ENCODE assay signal across 19 cellular contexts in genomic region chr4:5722328-5722727, GRCh38. TPM values are rescaled to one million over a fixed set of nuclear protein-coding genes. Genes with fewer than 3 reads are reported as not detected.
DNase-seq lines count a peak whose midpoint lies in the region; ATAC-seq, FAIRE-seq and TF ChIP-seq lines count a peak whose summit lies in the region.
"Had no signal": no experiment of that assay in that cellular context is flagged by ENCODE, and none has a peak within 500 bp of the region (broad histone marks: within the 10 kb centered on the region; RNA-seq: fewer than 3 reads in every experiment).

No MANE protein-coding gene starts in this region.

- H4K20me1 ChIP-seq in IMR-90 (ENCODE audit: insufficient read depth, low read length), result peaks cover 57% of the 10 kb centered on the region
- H4K20me1 ChIP-seq in HepG2 (ENCODE audit: insufficient read depth, low read length), result no peaks in the 10 kb centered on the region
- H4K20me1 ChIP-seq in OCI-LY7 (ENCODE audit: insufficient read depth, low read length), result no peaks in the 10 kb centered on the region

- no peak overlapping the region; the same call in 1 of the 2 replicates for H3K14ac ChIP-seq in IMR-90 (replicated peaks; ENCODE audit: low read depth, low read length)

- 0% methylated on average over 1 of the region's 4 CpGs; no CpG with 5 or more reads in 1 of the 2 experiments for WGBS in IMR-90 (ENCODE audit: extremely low coverage in 2 of 2, insufficient read length in 1 of 2), 2 experiments
- 0% methylated on average over 4 of the region's 4 CpGs for WGBS in HepG2 (ENCODE audit: low lambda C conversion rate)

- peak overlapping the region; percentile 18 to 69; a peak in 1 of 4 replicates for H4K8ac ChIP-seq in IMR-90 (ENCODE audit: low read depth in 2 of 2, low read length in 2 of 2)

- no peak overlapping the region for H3K4ac ChIP-seq in IMR-90 (ENCODE audit: low read depth, low read length)

- no peak overlapping the region for H2BK120ac ChIP-seq in IMR-90 (ENCODE audit: low read depth, low read length)

- H3K4me3 ChIP-seq in IMR-90 (ENCODE audit: insufficient read depth, low read depth, low read length) (no peak overlapping the region), HepG2 (replicated peaks in 1 of 3; ENCODE audit: insufficient read depth in 1 of 3, low read depth in 2 of 3, low read length in 3 of 3) (peak overlapping the region in 1 of 3 experiments; percentile 26; a peak in 1 of 6 replicates), OCI-LY7 (ENCODE audit: low read depth, low read length, poor library complexity, severe bottlenecking) (no peak overlapping the region)
- H3K4me3 ChIP-seq: GM23338, neural progenitor cell, transverse colon had no signal

- peak overlapping the region; percentile 54 for H3K27ac ChIP-seq in 22Rv1
- H3K27ac ChIP-seq in IMR-90 (ENCODE audit: insufficient read depth, low read length), result no peak overlapping the region
- H3K27ac ChIP-seq in HepG2 (ENCODE audit: extremely low read length, insufficient read depth, low read length), result peak overlapping the region; percentile 67
- no peak overlapping the region for H3K27ac ChIP-seq in OCI-LY7 (ENCODE audit: low read depth, low read length, poor library complexity, severe bottlenecking)
- H3K27ac ChIP-seq: neural progenitor cell, transverse colon had no signal

- no peak overlapping the region for H2AK5ac ChIP-seq in IMR-90 (ENCODE audit: low read depth, low read length)

- intact Hi-C loops in IMR-90 (cut with micrococcal nuclease), result no loop called here
- intact Hi-C loops in HepG2 (cut with micrococcal nuclease; ENCODE audit: unreplicated experiment), result no loop called here
- intact Hi-C loops in OCI-LY7 (cut with micrococcal nuclease; ENCODE audit: unreplicated experiment), result no loop called here

- peaks cover 5% of the 10 kb centered on the region for H3K9me3 Mint-ChIP-seq in activated naive CD4-positive, alpha-beta T cell treated with anti-CD3 and anti-CD28 coated beads, Interleukin-2, amount 10 ng/mL, durations not matched to agents 7 days and 5 days
- H3K9me3 Mint-ChIP-seq: GM23338 had no signal

- H3K4me2 ChIP-seq in IMR-90 (ENCODE audit: low read depth, low read length), result peak overlapping the region; percentile 28
- peak overlapping the region; percentile 73 for H3K4me2 ChIP-seq in HepG2 (ENCODE audit: low read depth, low read length)
- H3K4me2 ChIP-seq in OCI-LY7 (ENCODE audit: low read length), result no peak overlapping the region
- H3K4me2 ChIP-seq: GM23338, neural progenitor cell had no signal

- H3K27me3 ChIP-seq in IMR-90 (ENCODE audit: control insufficient read depth, insufficient read depth, low read length), result no peaks in the 10 kb centered on the region
- no peaks in the 10 kb centered on the region for H3K27me3 ChIP-seq in HepG2 (ENCODE audit: control insufficient read depth in 1 of 2, insufficient read depth in 2 of 2, low read length in 2 of 2)
- H3K27me3 ChIP-seq: neural progenitor cell, transverse colon had no signal

- peaks cover 43 to 75% of the 10 kb centered on the region in 2 experiments for H3K79me1 ChIP-seq in IMR-90 (ENCODE audit: low read depth in 1 of 2, low read length in 2 of 2)

- no peaks in the 10 kb centered on the region for H3K36me3 Mint-ChIP-seq in activated naive CD4-positive, alpha-beta T cell treated with anti-CD3 and anti-CD28 coated beads, Interleukin-2, amount 10 ng/mL, durations not matched to agents 7 days and 5 days

- no peak overlapping the region for H2AK9ac ChIP-seq in IMR-90 (replicated peaks; ENCODE audit: low read depth, low read length, poor library complexity)

- no peak for TF ChIP-seq CTCF in 22Rv1 (IDR thresholded peaks at IDR 0.05)
- TF ChIP-seq CTCF in IMR-90 (conservative IDR thresholded peaks at IDR 0.05; ENCODE audit: low read depth, low read length), result no peak
- TF ChIP-seq CTCF in HepG2 (CRISPR knock-in tag; IDR thresholded peaks at IDR 0.05), result no peak
- TF ChIP-seq CTCF in OCI-LY7 (conservative IDR thresholded peaks at IDR 0.05; ENCODE audit: low read length), result no peak

- no peak overlapping the region for H4K91ac ChIP-seq in IMR-90 (ENCODE audit: insufficient read depth, low read depth, low read length)

- H2BK15ac ChIP-seq in IMR-90 (ENCODE audit: low read depth, low read length), result no peak overlapping the region; the same call in 2 of the 3 replicates

- no peak overlapping the region for H3K4me3 Mint-ChIP-seq in activated naive CD4-positive, alpha-beta T cell treated with anti-CD3 and anti-CD28 coated beads, Interleukin-2, amount 10 ng/mL, durations not matched to agents 7 days and 5 days
- H3K4me3 Mint-ChIP-seq: activated naive CD8-positive, alpha-beta T cell treated with anti-CD3 and anti-CD28 coated beads, Interleukin-2, amount 50 U/mL, for 24 hours; GM23338; neural progenitor cell had no signal

- H3K9ac ChIP-seq in IMR-90 (ENCODE audit: low read depth, low read length), result no peak overlapping the region
- H3K9ac ChIP-seq in HepG2 (ENCODE audit: insufficient read depth, low read depth, low read length), result peak overlapping the region; percentile 38
- H3K9ac ChIP-seq: neural progenitor cell had no signal

- peak overlapping the region; percentile 36; the same call in 1 of the 2 replicates for H3K18ac ChIP-seq in IMR-90 (ENCODE audit: low read depth, low read length)

- H3K4me1 ChIP-seq in IMR-90 (ENCODE audit: control insufficient read depth, insufficient read depth, low read length) (peaks cover 22% of the 10 kb centered on the region), HepG2 (ENCODE audit: insufficient read depth, low read length) (peaks cover 73% of the 10 kb centered on the region), OCI-LY7 (ENCODE audit: insufficient read depth, low read length, poor library complexity, severe bottlenecking) (no peaks in the 10 kb centered on the region)
- H3K4me1 ChIP-seq: neural progenitor cell, transverse colon had no signal

- no peak overlapping the region for H3K23ac ChIP-seq in IMR-90 (ENCODE audit: low read depth, low read length)

- H2AFZ ChIP-seq in IMR-90 (replicated peaks; ENCODE audit: low read length, poor library complexity), result no peak overlapping the region
- no peak overlapping the region for H2AFZ ChIP-seq in HepG2 (ENCODE audit: low read length)
- no peak overlapping the region for H2AFZ ChIP-seq in OCI-LY7 (ENCODE audit: low read length)
- H2AFZ ChIP-seq: GM23338, neural progenitor cell had no signal

- H3K79me2 ChIP-seq in HepG2 (ENCODE audit: insufficient read depth, low read length), result no peaks in the 10 kb centered on the region
- H3K79me2 ChIP-seq in OCI-LY7 (ENCODE audit: insufficient read depth, low read depth, low read length), result no peaks in the 10 kb centered on the region

- TF ChIP-seq EP300 in HepG2 (IDR thresholded peaks at IDR 0.05; ENCODE audit: low read depth in 2 of 2, low read length in 2 of 2), result no peak; a peak in 1 of 4 replicates
- TF ChIP-seq EP300 in HepG2 (CRISPR knock-in tag; IDR thresholded peaks at IDR 0.05; ENCODE audit: borderline replicate concordance), result no peak

- FAIRE-seq in HepG2 (lab: Jason Lieb, UNC), result peak; percentile 89
- FAIRE-seq: A204.1, D721Med had no signal

- dilution Hi-C loops in IMR-90 (cut with HindIII; ENCODE audit: low sequenced_read_pairs, unreplicated experiment), result no loop called here

- peak overlapping the region; percentile 59 for H2BK5ac ChIP-seq in IMR-90 (ENCODE audit: low read depth, low read length, poor library complexity, severe bottlenecking)

- peak; percentile 70 for DNase-seq in IMR-90
- DNase-seq in dedifferentiated amniotic fluid mesenchymal stem cell (ENCODE audit: extremely low spot score), result peak; percentile 23
- peak; percentile 86 for DNase-seq in HepG2 (ENCODE audit: low spot score)
- no peak for DNase-seq in OCI-LY7 (ENCODE audit: low spot score)
- DNase-seq in activated naive CD4-positive, alpha-beta T cell treated with anti-CD3 and anti-CD28 coated beads, Interleukin-2, amount 10 ng/mL, durations not matched to agents 7 days and 5 days, result no peak
- DNase-seq: activated naive CD8-positive, alpha-beta T cell treated with anti-CD3 and anti-CD28 coated beads, Interleukin-2, amount 50 U/mL, for 24 hours; erythroblast; mammary epithelial cell; right cardiac atrium; stimulated activated CD4-positive, alpha-beta T cell treated with anti-CD3 and anti-CD28 coated beads, Interleukin-4, amount 100 ng/mL, for 1 hour; SW 1271; transverse colon had no signal

- H3K9me2 ChIP-seq in OCI-LY7 (ENCODE audit: insufficient read depth, low read length), result no peaks in the 10 kb centered on the region

- TF ChIP-seq POLR2A in IMR-90 (IDR thresholded peaks at IDR 0.05; ENCODE audit: low read depth, low read length) (no peak), HepG2 (IDR thresholded peaks at IDR 0.05; ENCODE audit: insufficient read depth in 1 of 2, low read depth in 2 of 2, low read length in 2 of 2) (no peak)

- CTCF ChIA-PET in IMR-90 (lab: Yijun Ruan, JAX) (interaction anchor here (0.5 to 1.0 kb wide), 3 partner anchors 9 to 781 kb away, joined by 3 to 4 read pairs (median 3); no protein-coding TSS in a partner anchor), HepG2 (lab: Yijun Ruan, JAX; ENCODE audit: low intra/inter-chr PET ratio, low total read pairs) (no interaction called here), OCI-LY7 (lab: Charles Lee; ENCODE audit: unreplicated experiment) (no interaction called here)
- CTCF ChIA-PET in activated naive CD4-positive, alpha-beta T cell treated with anti-CD3 and anti-CD28 coated beads, Interleukin-2, amount 10 ng/mL, durations not matched to agents 7 days and 5 days (lab: Charles Lee), result no interaction called here

- H3K36me3 ChIP-seq in IMR-90 (ENCODE audit: control insufficient read depth, insufficient read depth, low read length), result peaks cover 30% of the 10 kb centered on the region
- peaks cover 4 to 20% of the 10 kb centered on the region in 2 experiments; a peak in 3 of 5 replicates for H3K36me3 ChIP-seq in HepG2 (replicated peaks in 1 of 2; ENCODE audit: control insufficient read depth in 1 of 2, insufficient read depth in 2 of 2, low read length in 2 of 2)
- H3K36me3 ChIP-seq in OCI-LY7 (ENCODE audit: insufficient read depth, low read length), result no peaks in the 10 kb centered on the region
- H3K36me3 ChIP-seq: neural progenitor cell, transverse colon had no signal

- H4K5ac ChIP-seq in IMR-90 (ENCODE audit: low read depth, low read length), result no peak overlapping the region

- in situ Hi-C loops in IMR-90 (cut with MboI; ENCODE audit: low sequenced_read_pairs) (no loop called here), HepG2 (cut with HindIII; ENCODE audit: extremely low pct_ligation_motif_present, low pct_unique_long_range_greater_than_20kb) (no loop called here)

- H3K27me3 Mint-ChIP-seq in activated naive CD4-positive, alpha-beta T cell treated with anti-CD3 and anti-CD28 coated beads, Interleukin-2, amount 10 ng/mL, durations not matched to agents 7 days and 5 days, result no peaks in the 10 kb centered on the region

- H3K4me1 Mint-ChIP-seq in activated naive CD4-positive, alpha-beta T cell treated with anti-CD3 and anti-CD28 coated beads, Interleukin-2, amount 10 ng/mL, durations not matched to agents 7 days and 5 days, result no peaks in the 10 kb centered on the region
- H3K4me1 Mint-ChIP-seq: activated naive CD8-positive, alpha-beta T cell treated with anti-CD3 and anti-CD28 coated beads, Interleukin-2, amount 50 U/mL, for 24 hours had no signal

- ATAC-seq in IMR-90 (ENCODE audit: low read depth) (peak; percentile 90), HepG2 (peak; percentile 96), SK-N-SH treated with all-trans-retinoic acid at 6 μM for 48 hours (no peak), HG03159 (IDR thresholded peaks at IDR 0.05; ENCODE audit: unreplicated experiment) (no peak)
- ATAC-seq: activated naive CD8-positive, alpha-beta T cell treated with anti-CD3 and anti-CD28 coated beads, Interleukin-2, amount 50 U/mL, for 24 hours; GM23338; right cardiac atrium had no signal

- H3K27ac Mint-ChIP-seq in activated naive CD4-positive, alpha-beta T cell treated with anti-CD3 and anti-CD28 coated beads, Interleukin-2, amount 10 ng/mL, durations not matched to agents 7 days and 5 days, result no peak overlapping the region
- H3K27ac Mint-ChIP-seq: activated naive CD8-positive, alpha-beta T cell treated with anti-CD3 and anti-CD28 coated beads, Interleukin-2, amount 50 U/mL, for 24 hours; GM23338; neural progenitor cell had no signal

- H2BK20ac ChIP-seq in IMR-90 (ENCODE audit: low read depth, low read length), result peak overlapping the region; percentile 8; the same call in 1 of the 2 replicates

- TF ChIP-seq RAD21 in IMR-90 (IDR thresholded peaks at IDR 0.05; ENCODE audit: low read length), result 0 out of 2 replicates have a peak, but pooled peaks have one; percentile 6
- TF ChIP-seq RAD21 in HepG2 (CRISPR knock-in tag; IDR thresholded peaks at IDR 0.05), result no peak

- no TSS peak for BruUV-seq in IMR-90 (replicated peaks; lab: Mats Ljungman, UMichigan)
- no TSS peak for BruUV-seq in HepG2 (replicated peaks; lab: Mats Ljungman, UMichigan)
- no TSS peak for BruUV-seq in OCI-LY7 (replicated peaks; lab: Mats Ljungman, UMichigan)

- H3K9me1 ChIP-seq in IMR-90 (ENCODE audit: insufficient read depth, low read length), result peaks cover 39% of the 10 kb centered on the region

- H3K9me3 ChIP-seq in IMR-90 (ENCODE audit: control insufficient read depth, insufficient read depth, low read length) (no peaks in the 10 kb centered on the region), HepG2 (ENCODE audit: low read length) (no peaks in the 10 kb centered on the region), OCI-LY7 (ENCODE audit: low read length) (no peaks in the 10 kb centered on the region)
- H3K9me3 ChIP-seq: transverse colon had no signal

- no peak overlapping the region for H3K56ac ChIP-seq in IMR-90 (ENCODE audit: extremely low read depth, insufficient read depth, low read length)

- POLR2A ChIA-PET in IMR-90 (lab: Charles Lee; ENCODE audit: unreplicated experiment), result interaction anchor here (1.4 kb wide), 1 partner anchor 12 kb away, joined by 3 read pairs; the partner anchor contains the start of gene EVC
- POLR2A ChIA-PET in HepG2 (lab: Yijun Ruan, JAX), result interaction anchor here (1.1 to 2.1 kb wide), 2 partner anchors 10 to 12 kb away, joined by 3 to 11 read pairs; partner anchors contain the start of gene EVC
- POLR2A ChIA-PET in OCI-LY7 (lab: Charles Lee), result no interaction called here

RNA-seq across cellular contexts. Expression of gene EVC, which starts 11.3 kb away (rescaled TPM):
- 15.3 and 16.8 TPM in 2 replicates for total RNA-seq in IMR-90 (2012; rRNA removed)
- 18.8 and 18.9 TPM in 2 replicates for polyA plus RNA-seq in IMR-90 (2012; rRNA removed)
- 9.8 and 15.9 TPM in 2 replicates for polyA plus RNA-seq in IMR-90 (2012; cell fraction: cytosol; rRNA removed)
- 29.5 and 41.2 TPM in 2 replicates for polyA plus RNA-seq in IMR-90 (2012; cell fraction: nucleus; rRNA removed; ENCODE audit: low replicate concordance)
- total RNA-seq in HepG2 (2016; rRNA removed; fragmentation: Illumina TruSeq; extraction: Trizol), result 2.8 and 4.9 TPM in 2 replicates
- total RNA-seq in HepG2 (2016; cell fraction: cytosol; rRNA removed; fragmentation: Illumina TruSeq; extraction: Trizol; ENCODE audit: low read depth), result 1.3 and 1.5 TPM in 2 replicates
- 2.3 and 4.9 TPM in 2 replicates for total RNA-seq in HepG2 (2016; cell fraction: insoluble cytoplasmic fraction; rRNA removed; fragmentation: Illumina TruSeq; extraction: Trizol)
- total RNA-seq in HepG2 (2016; cell fraction: membrane; rRNA removed; fragmentation: Illumina TruSeq; extraction: Trizol), result 3.0 and 3.1 TPM in 2 replicates
- total RNA-seq in HepG2 (2016; cell fraction: nucleus; rRNA removed; fragmentation: Illumina TruSeq; extraction: Trizol), result 8.1 and 10.9 TPM in 2 replicates
- polyA plus RNA-seq in HepG2 (2011; rRNA removed), result 3.1 and 3.5 TPM in 2 replicates
- 1.7 and 2.1 TPM in 2 replicates for polyA plus RNA-seq in HepG2 (2011; cell fraction: cytosol; rRNA removed)
- polyA plus RNA-seq in HepG2 (2011; cell fraction: nucleus; rRNA removed), result 17.7 and 18.7 TPM in 2 replicates
- 2.0 and 3.0 TPM in 2 replicates for polyA plus RNA-seq in HepG2 (2012)
- polyA plus RNA-seq in HepG2 (2016; cell fraction: cytosol; fragmentation: Illumina TruSeq; extraction: Trizol; ENCODE audit: low read depth), result 0.61 and 0.63 TPM in 2 replicates
- polyA plus RNA-seq in HepG2 (2016; cell fraction: insoluble cytoplasmic fraction; fragmentation: Illumina TruSeq; extraction: Trizol; ENCODE audit: low read depth), result 1.6 and 2.2 TPM in 2 replicates
- polyA plus RNA-seq in HepG2 (2016; cell fraction: membrane; fragmentation: Illumina TruSeq; extraction: Trizol; ENCODE audit: low read depth), result 1.1 and 1.2 TPM in 2 replicates
- 8.1 and 10.6 TPM in 2 replicates for polyA plus RNA-seq in HepG2 (2016; cell fraction: nucleus; fragmentation: Illumina TruSeq; extraction: Trizol; ENCODE audit: insufficient read depth, low read depth)
- 1.2 and 6.0 TPM in 2 replicates for polyA minus RNA-seq in HepG2 (2011; rRNA and poly(A)+ RNA removed; ENCODE audit: low replicate concordance)
- polyA minus RNA-seq in HepG2 (2011; cell fraction: cytosol; rRNA and poly(A)+ RNA removed), result 2.5 and 3.3 TPM in 2 replicates
- 15.0 and 17.3 TPM in 2 replicates for polyA minus RNA-seq in HepG2 (2011; cell fraction: nucleus; rRNA and poly(A)+ RNA removed)
- not detected in 2 replicates for total RNA-seq in OCI-LY7 (2014; rRNA removed; shearing (Covaris generic))
- not detected in 2 replicates for total RNA-seq in OCI-LY7 (2022)

RNA-seq across cellular contexts. Expression of gene EVC2, which starts 14.0 kb away (rescaled TPM):
- total RNA-seq in IMR-90 (2012; rRNA removed), result 5.8 and 5.9 TPM in 2 replicates
- 2.4 and 2.7 TPM in 2 replicates for polyA plus RNA-seq in IMR-90 (2012; rRNA removed)
- 1.5 and 1.9 TPM in 2 replicates for polyA plus RNA-seq in IMR-90 (2012; cell fraction: cytosol; rRNA removed)
- polyA plus RNA-seq in IMR-90 (2012; cell fraction: nucleus; rRNA removed; ENCODE audit: low replicate concordance), result 6.1 and 7.2 TPM in 2 replicates
- total RNA-seq in HepG2 (2016; rRNA removed; fragmentation: Illumina TruSeq; extraction: Trizol), result not detected in 2 replicates
- not detected in 2 replicates for total RNA-seq in HepG2 (2016; cell fraction: cytosol; rRNA removed; fragmentation: Illumina TruSeq; extraction: Trizol; ENCODE audit: low read depth)
- total RNA-seq in HepG2 (2016; cell fraction: insoluble cytoplasmic fraction; rRNA removed; fragmentation: Illumina TruSeq; extraction: Trizol), result not detected in 2 replicates
- total RNA-seq in HepG2 (2016; cell fraction: membrane; rRNA removed; fragmentation: Illumina TruSeq; extraction: Trizol), result not detected in 2 replicates
- not detected in 2 replicates for total RNA-seq in HepG2 (2016; cell fraction: nucleus; rRNA removed; fragmentation: Illumina TruSeq; extraction: Trizol)
- not detected in 2 replicates for polyA plus RNA-seq in HepG2 (2011; rRNA removed)
- not detected in 2 replicates for polyA plus RNA-seq in HepG2 (2011; cell fraction: cytosol; rRNA removed)
- not detected in 2 replicates for polyA plus RNA-seq in HepG2 (2011; cell fraction: nucleus; rRNA removed)
- not detected in 2 replicates for polyA plus RNA-seq in HepG2 (2012)
- not detected in 2 replicates for polyA plus RNA-seq in HepG2 (2016; cell fraction: cytosol; fragmentation: Illumina TruSeq; extraction: Trizol; ENCODE audit: low read depth)
- not detected in 2 replicates for polyA plus RNA-seq in HepG2 (2016; cell fraction: insoluble cytoplasmic fraction; fragmentation: Illumina TruSeq; extraction: Trizol; ENCODE audit: low read depth)
- polyA plus RNA-seq in HepG2 (2016; cell fraction: membrane; fragmentation: Illumina TruSeq; extraction: Trizol; ENCODE audit: low read depth), result not detected in 2 replicates
- polyA plus RNA-seq in HepG2 (2016; cell fraction: nucleus; fragmentation: Illumina TruSeq; extraction: Trizol; ENCODE audit: insufficient read depth, low read depth), result not detected in 2 replicates
- not detected in 2 replicates for polyA minus RNA-seq in HepG2 (2011; rRNA and poly(A)+ RNA removed; ENCODE audit: low replicate concordance)
- polyA minus RNA-seq in HepG2 (2011; cell fraction: cytosol; rRNA and poly(A)+ RNA removed), result not detected in 2 replicates
- not detected in 2 replicates for polyA minus RNA-seq in HepG2 (2011; cell fraction: nucleus; rRNA and poly(A)+ RNA removed)
- total RNA-seq in OCI-LY7 (2014; rRNA removed; shearing (Covaris generic)), result 0.05 TPM in 1 of 2 replicates, not detected in the other
- total RNA-seq in OCI-LY7 (2022), result 3.4 and 3.6 TPM in 2 replicates

Comparison
In these comparisons a context has a peak if more than half of its experiments do, and no peak if none do; other contexts are left out.
1. H3K27ac ChIP-seq: peak in 22Rv1 (single experiment) and HepG2 (single experiment); none in IMR-90 (single experiment) and OCI-LY7 (single experiment).
2. ATAC-seq: peak in IMR-90 (single experiment) and HepG2 (single experiment); none in SK-N-SH treated with all-trans-retinoic acid at 6 μM for 48 hours (single experiment) and HG03159 (single experiment).
3. DNase-seq: peak in IMR-90 (single experiment), dedifferentiated amniotic fluid mesenchymal stem cell (single experiment) and HepG2 (single experiment); none in OCI-LY7 (single experiment) and activated naive CD4-positive, alpha-beta T cell treated with anti-CD3 and anti-CD28 coated beads, Interleukin-2, amount 10 ng/mL, durations not matched to agents 7 days and 5 days (single experiment).